8 cellular contexts compared by ENCODE assay signal in genomic region chr7:106870983-106871410, GRCh38. TPM values are rescaled to one million over a fixed set of nuclear protein-coding genes. Genes with fewer than 3 reads are reported as not detected.
DNase-seq lines count a peak whose midpoint lies in the region; ATAC-seq and TF ChIP-seq lines count a peak whose summit lies in the region.

No MANE protein-coding gene starts in this region.

- peaks cover 74% of the 10 kb centered on the region for H3K4me1 Mint-ChIP-seq in activated CD8-positive, alpha-beta T cell treated with anti-CD3 and anti-CD28 coated beads for 36 hours (ENCODE audit: low read depth)

- POLR2A ChIA-PET in activated CD8-positive, alpha-beta T cell treated with anti-CD3 and anti-CD28 coated beads for 36 hours (lab: Charles Lee), result interaction anchor here (1.2 to 1.5 kb wide), 2 partner anchors 10 to 15 kb away, joined by 3 to 5 read pairs; no protein-coding TSS in a partner anchor

- CTCF ChIA-PET in activated CD8-positive, alpha-beta T cell treated with anti-CD3 and anti-CD28 coated beads for 36 hours (lab: Charles Lee), result interaction anchor here (1.0 kb wide), 2 partner anchors 59 to 211 kb away, joined by 3 to 4 read pairs; no protein-coding TSS in a partner anchor

- no peak for TF ChIP-seq CTCF in activated CD8-positive, alpha-beta T cell treated with anti-CD3 and anti-CD28 coated beads for 36 hours (IDR thresholded peaks at IDR 0.05)
- TF ChIP-seq CTCF in upper lobe of right lung (IDR thresholded peaks at IDR 0.05) (no peak), colonic mucosa (IDR thresholded peaks at IDR 0.05) (no peak)

- DNase-seq in Right ventricle myocardium inferior (ENCODE audit: missing footprints) (no peak), left ventricle myocardium superior (no peak), upper lobe of right lung (no peak), NCI-H345 (lab: John Stamatoyannopoulos, UW) (no peak), colonic mucosa (no peak), NCI-H446 treated with DMSO at 0.1 percent for 48 hours (lab: John Stamatoyannopoulos, UW) (no peak)
- DNase-seq in activated CD8-positive, alpha-beta T cell treated with anti-CD3 and anti-CD28 coated beads for 36 hours, result no peak

- H3K36me3 ChIP-seq in upper lobe of right lung (peaks cover 8% of the 10 kb centered on the region), colonic mucosa (no peaks in the 10 kb centered on the region)

- peak overlapping the region; percentile 48 for H3K4me3 Mint-ChIP-seq in activated CD8-positive, alpha-beta T cell treated with anti-CD3 and anti-CD28 coated beads for 36 hours

- no peak overlapping the region for H3K27ac ChIP-seq in upper lobe of right lung
- H3K27ac ChIP-seq in colonic mucosa, result no peak overlapping the region

- peak overlapping the region; percentile 76 for H3K27ac Mint-ChIP-seq in activated CD8-positive, alpha-beta T cell treated with anti-CD3 and anti-CD28 coated beads for 36 hours

- H3K4me3 ChIP-seq in upper lobe of right lung (peak overlapping the region; percentile 1), colonic mucosa (no peak overlapping the region)

- no peaks in the 10 kb centered on the region for H3K27me3 Mint-ChIP-seq in activated CD8-positive, alpha-beta T cell treated with anti-CD3 and anti-CD28 coated beads for 36 hours

- H3K27me3 ChIP-seq in upper lobe of right lung, result no peaks in the 10 kb centered on the region
- H3K27me3 ChIP-seq in colonic mucosa, result no peaks in the 10 kb centered on the region

- ATAC-seq in Right ventricle myocardium inferior (peak; percentile 46), left ventricle myocardium superior (no peak), HG03097 (IDR thresholded peaks at IDR 0.05; ENCODE audit: low FRiP score, unreplicated experiment) (peak; percentile 86), upper lobe of right lung (peak; percentile 58)
- ATAC-seq in activated CD8-positive, alpha-beta T cell treated with anti-CD3 and anti-CD28 coated beads for 36 hours, result peak; percentile 85

- intact Hi-C loops in Right ventricle myocardium inferior (cut with DNase I) (no loop called here), left ventricle myocardium superior (cut with micrococcal nuclease) (no loop called here), upper lobe of right lung (cut with DNase I) (no loop called here), colonic mucosa (cut with DNase I) (no loop called here)
- intact Hi-C loops in activated CD8-positive, alpha-beta T cell treated with anti-CD3 and anti-CD28 coated beads for 36 hours (cut with micrococcal nuclease), result loop anchor here (5.0 kb wide), 2 partner anchors 46 to 296 kb away; partner anchors contain the start of gene HBP1

- H3K36me3 Mint-ChIP-seq in activated CD8-positive, alpha-beta T cell treated with anti-CD3 and anti-CD28 coated beads for 36 hours (ENCODE audit: low read depth), result peaks cover 74% of the 10 kb centered on the region

- no peak overlapping the region for H3K9ac ChIP-seq in colonic mucosa (ENCODE audit: low read depth in 2 of 2, low read length in 2 of 2)

- H3K9me3 Mint-ChIP-seq in activated CD8-positive, alpha-beta T cell treated with anti-CD3 and anti-CD28 coated beads for 36 hours, result peaks cover 7% of the 10 kb centered on the region

- H3K4me1 ChIP-seq in upper lobe of right lung, result no peaks in the 10 kb centered on the region
- H3K4me1 ChIP-seq in colonic mucosa, result no peaks in the 10 kb centered on the region

- no peaks in the 10 kb centered on the region for H3K9me3 ChIP-seq in upper lobe of right lung
- no peaks in the 10 kb centered on the region for H3K9me3 ChIP-seq in colonic mucosa

RNA-seq across cellular contexts. Expression of gene PIK3CG, which starts 5.9 kb away (rescaled TPM):
- 2.5 TPM for total RNA-seq in Right ventricle myocardium inferior
- total RNA-seq in left ventricle myocardium superior, result 2.3 TPM
- total RNA-seq in activated CD8-positive, alpha-beta T cell treated with anti-CD3 and anti-CD28 coated beads for 36 hours, result 10 to 100 TPM; 26.8 to 27.0 TPM
- total RNA-seq in upper lobe of right lung, result 15.7 TPM
- total RNA-seq in colonic mucosa, result 1 to 10 TPM; 2.3 TPM
